14 cellular contexts compared by ENCODE assay signal in the genomic region with DNA sequence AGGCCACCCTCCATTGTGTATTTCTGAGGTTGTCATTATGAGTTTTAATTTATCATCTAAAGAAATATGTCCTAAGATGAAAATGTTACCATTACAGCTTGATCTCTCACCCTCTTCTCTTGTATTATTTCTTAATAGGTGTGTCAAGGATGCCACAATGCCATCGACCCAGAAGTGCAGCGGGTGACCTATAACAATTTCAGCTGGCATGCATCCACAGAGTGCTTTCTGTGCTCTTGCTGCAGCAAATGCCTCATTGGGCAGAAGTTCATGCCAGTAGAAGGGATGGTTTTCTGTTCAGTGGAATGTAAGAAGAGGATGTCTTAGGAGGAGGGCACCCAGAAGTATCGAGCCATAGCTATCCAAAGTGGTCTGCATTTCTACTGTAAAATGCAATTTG. TPM values are rescaled to one million over a fixed set of nuclear protein-coding genes. Genes with fewer than 3 reads are reported as not detected.
DNase-seq lines count a peak whose midpoint lies in the region; ATAC-seq, FAIRE-seq and TF ChIP-seq lines count a peak whose summit lies in the region.
"Had no signal": no experiment of that assay in that cellular context is flagged by ENCODE, and none has a peak within 500 bp of the region (broad histone marks: within the 10 kb centered on the region; RNA-seq: fewer than 3 reads in every experiment).

No MANE protein-coding gene starts in this region.

- intact Hi-C loops in A673 (cut with micrococcal nuclease; ENCODE audit: unreplicated experiment), result no loop called here

- H3K4me3 ChIP-seq in A549, result no peak overlapping the region
- H3K4me3 ChIP-seq in A673 (ENCODE audit: low read depth, low read length, poor library complexity, severe bottlenecking), result no peak overlapping the region
- no peak overlapping the region for H3K4me3 ChIP-seq in RWPE2 (ENCODE audit: severe bottlenecking)
- H3K4me3 ChIP-seq in keratinocyte (ENCODE audit: control insufficient read depth in 2 of 3, extremely low read depth in 1 of 3, insufficient read depth in 2 of 3, low read depth in 1 of 3, low read length in 3 of 3), result no peak overlapping the region
- H3K4me3 ChIP-seq in osteoblast (ENCODE audit: insufficient read depth, low read length), result no peak overlapping the region
- H3K4me3 ChIP-seq in suprapubic skin, result no peak overlapping the region
- H3K4me3 ChIP-seq: BLaER1, GM12878 had no signal

- no peak for ATAC-seq in A549
- no peak for ATAC-seq in RWPE2 (ENCODE audit: low read depth)
- ATAC-seq: GM12878 had no signal

- H2AFZ ChIP-seq in keratinocyte (ENCODE audit: control insufficient read depth, low read length) (no peak overlapping the region), osteoblast (ENCODE audit: low read length) (no peak overlapping the region)

- FAIRE-seq in A549 (lab: Jason Lieb, UNC) (peak; percentile 72), keratinocyte (lab: Jason Lieb, UNC) (peak; percentile 32)
- FAIRE-seq: GM12878, GM18507 had no signal

- H3K4me2 ChIP-seq in A549 (no peak overlapping the region), keratinocyte (ENCODE audit: control insufficient read depth, extremely low read depth, insufficient read depth, low read depth, low read length) (no peak overlapping the region), osteoblast (ENCODE audit: insufficient read depth, low read length) (no peak overlapping the region)
- H3K4me2 ChIP-seq: BLaER1 had no signal

- WGBS in A549 (ENCODE audit: missing lambda C conversion rate), result 78% methylated on average over 3 of the region's 3 CpGs
- 75% methylated on average over 3 of the region's 3 CpGs for WGBS in suprapubic skin

- 0 out of 6 replicates have a peak overlapping the region, but pooled peaks of 1 of the 2 experiments have one; percentile 40 for H3K27ac ChIP-seq in A549
- peak overlapping the region; percentile 62 for H3K27ac ChIP-seq in A673 (ENCODE audit: low read depth, low read length, poor library complexity, severe bottlenecking)
- peak overlapping the region; percentile 98 for H3K27ac ChIP-seq in RWPE2 (ENCODE audit: poor library complexity, severe bottlenecking)
- H3K27ac ChIP-seq in keratinocyte (ENCODE audit: control insufficient read depth, insufficient read depth, low read length), result no peak overlapping the region
- no peak overlapping the region for H3K27ac ChIP-seq in osteoblast (ENCODE audit: low read depth, low read length)
- no peak overlapping the region for H3K27ac ChIP-seq in suprapubic skin
- H3K27ac ChIP-seq: BLaER1 had no signal

- H3K9me3 ChIP-seq in A549 (no peaks in the 10 kb centered on the region), A673 (ENCODE audit: low read depth, low read length, poor library complexity, severe bottlenecking) (no peaks in the 10 kb centered on the region), RWPE2 (ENCODE audit: severe bottlenecking) (no peaks in the 10 kb centered on the region), keratinocyte (ENCODE audit: control insufficient read depth, low read depth, low read length) (no peaks in the 10 kb centered on the region), osteoblast (ENCODE audit: low read depth, low read length) (no peaks in the 10 kb centered on the region), suprapubic skin (no peaks in the 10 kb centered on the region)
- H3K9me3 ChIP-seq: BLaER1 had no signal

- H3K27me3 ChIP-seq in A673 (replicated peaks; ENCODE audit: insufficient read depth, low read depth, low read length, poor library complexity), result no peaks in the 10 kb centered on the region
- H3K27me3 ChIP-seq in RWPE2 (ENCODE audit: insufficient read depth, poor library complexity, severe bottlenecking), result no peaks in the 10 kb centered on the region
- H3K27me3 ChIP-seq in keratinocyte (ENCODE audit: control insufficient read depth, extremely low read depth, insufficient read depth, low read length), result no peaks in the 10 kb centered on the region
- no peaks in the 10 kb centered on the region for H3K27me3 ChIP-seq in osteoblast (ENCODE audit: insufficient read depth, low read length)
- H3K27me3 ChIP-seq in suprapubic skin, result no peaks in the 10 kb centered on the region
- H3K27me3 ChIP-seq: BLaER1 had no signal

- TF ChIP-seq POLR2A in A549 (IDR thresholded peaks at IDR 0.05; ENCODE audit: low read length) (no peak), suprapubic skin (IDR thresholded peaks at IDR 0.05) (no peak)

- POLR2A ChIA-PET in A549 (lab: Yijun Ruan, JAX), result interaction anchor here (3.8 kb wide), 1 partner anchor 270 kb away, joined by 31 read pairs; no protein-coding TSS in a partner anchor
- POLR2A ChIA-PET in A673 (lab: Charles Lee; ENCODE audit: low non-redundant PET), result no interaction called here

- H3K9me1 ChIP-seq in keratinocyte (ENCODE audit: control insufficient read depth, extremely low read depth, insufficient read depth, low read length), result no peaks in the 10 kb centered on the region

- DNase-seq in A549 (ENCODE audit: low read depth in 1 of 2, low spot score in 1 of 2), result no peak
- no peak for DNase-seq in A673 (ENCODE audit: low spot score)
- DNase-seq in RWPE2 (ENCODE audit: low spot score), result no peak
- no peak for DNase-seq in keratinocyte (ENCODE audit: low read depth, low spot score)
- DNase-seq in osteoblast (ENCODE audit: insufficient read length, low spot score, missing footprints), result no peak
- DNase-seq in stimulated activated CD4-positive, alpha-beta T cell treated with anti-CD3 and anti-CD28 coated beads, Interleukin-12 subunit alpha, Interleukin-12 subunit beta, amount 100 ng/mL, for 4 hours, result no peak
- no peak for DNase-seq in suprapubic skin (ENCODE audit: low spot score in 2 of 2)
- DNase-seq: AML-193, Calu3, DMS 273 treated with DMSO at 0.1 percent for 48 hours, HCEC 1CT had no signal

- no peak overlapping the region for H3K9ac ChIP-seq in keratinocyte (ENCODE audit: control insufficient read depth, extremely low read depth, insufficient read depth, low read length)
- H3K9ac ChIP-seq: BLaER1 had no signal

- H3K79me2 ChIP-seq in keratinocyte (ENCODE audit: control insufficient read depth, insufficient read depth, low read length) (peaks cover 6% of the 10 kb centered on the region), osteoblast (ENCODE audit: insufficient read depth, low read length) (no peaks in the 10 kb centered on the region)

- TF ChIP-seq EP300 in A549 (IDR thresholded peaks at IDR 0.05) (no peak), suprapubic skin (IDR thresholded peaks at IDR 0.05) (no peak)

- no peaks in the 10 kb centered on the region for H4K20me1 ChIP-seq in keratinocyte (ENCODE audit: control insufficient read depth, extremely low read depth, insufficient read depth, low read length)
- H4K20me1 ChIP-seq in osteoblast (ENCODE audit: insufficient read depth, low read length), result no peaks in the 10 kb centered on the region
- H4K20me1 ChIP-seq: BLaER1 had no signal

- BruUV-seq in A673 (replicated peaks; lab: Mats Ljungman, UMichigan), result no TSS peak

- dilution Hi-C loops in keratinocyte (cut with MboI; ENCODE audit: extremely low pct_ligation_motif_present, low sequenced_read_pairs), result loop anchor here (25.0 kb wide), 1 partner anchor 255 kb away; no protein-coding TSS in a partner anchor

- TF ChIP-seq RAD21 in A549 (conservative IDR thresholded peaks at IDR 0.05 in 1 of 2, IDR thresholded peaks at IDR 0.05 in 1 of 2), result no peak

- H3K36me3 ChIP-seq in A673 (ENCODE audit: insufficient read depth, low read length, poor library complexity, severe bottlenecking) (peaks cover 56% of the 10 kb centered on the region), RWPE2 (ENCODE audit: low read depth) (peaks cover 61% of the 10 kb centered on the region), keratinocyte (ENCODE audit: control insufficient read depth in 2 of 2, extremely low read depth in 1 of 2, insufficient read depth in 2 of 2, low read length in 2 of 2) (peaks cover 12 to 19% of the 10 kb centered on the region in 2 experiments), osteoblast (ENCODE audit: insufficient read depth, low read length) (peaks cover 12% of the 10 kb centered on the region), suprapubic skin (peaks cover 14% of the 10 kb centered on the region)
- H3K36me3 ChIP-seq: BLaER1 had no signal

- CTCF ChIA-PET in A549 (lab: Yijun Ruan, JAX) (interaction anchor here (0.6 to 6.0 kb wide), 20 partner anchors 9 to 553 kb away, joined by 3 to 108 read pairs (median 4); no protein-coding TSS in a partner anchor), A673 (lab: Charles Lee) (no interaction called here)

- no peak for TF ChIP-seq CTCF in A549 (IDR thresholded peaks at IDR 0.05)
- no peak for TF ChIP-seq CTCF in A673 (conservative IDR thresholded peaks at IDR 0.05; ENCODE audit: low read depth, low read length)
- no peak for TF ChIP-seq CTCF in RWPE2 (IDR thresholded peaks at IDR 0.05; ENCODE audit: poor library complexity, severe bottlenecking)
- TF ChIP-seq CTCF in keratinocyte (optimal IDR thresholded peaks at IDR 0.05 in 1 of 3, IDR thresholded peaks at IDR 0.05 in 1 of 3, conservative IDR thresholded peaks at IDR 0.05 in 1 of 3; ENCODE audit: extremely low read depth in 1 of 3, insufficient read depth in 2 of 3, low read length in 3 of 3), result no peak
- TF ChIP-seq CTCF in osteoblast (IDR thresholded peaks at IDR 0.05; ENCODE audit: extremely low read depth, low read depth, low read length), result no peak
- no peak for TF ChIP-seq CTCF in suprapubic skin (IDR thresholded peaks at IDR 0.05)

- H3K4me1 ChIP-seq in A549, result peaks cover 32% of the 10 kb centered on the region
- H3K4me1 ChIP-seq in A673 (ENCODE audit: insufficient read depth, low read length, poor library complexity, severe bottlenecking), result peaks cover 36% of the 10 kb centered on the region
- H3K4me1 ChIP-seq in RWPE2 (ENCODE audit: insufficient read depth, poor library complexity, severe bottlenecking), result peaks cover 23% of the 10 kb centered on the region
- peaks cover 17% of the 10 kb centered on the region for H3K4me1 ChIP-seq in keratinocyte (ENCODE audit: control insufficient read depth, extremely low read depth, insufficient read depth, low read length)
- peaks cover 18% of the 10 kb centered on the region for H3K4me1 ChIP-seq in osteoblast (ENCODE audit: insufficient read depth, low read length)
- peaks cover 8% of the 10 kb centered on the region for H3K4me1 ChIP-seq in suprapubic skin
- H3K4me1 ChIP-seq: BLaER1 had no signal

RNA-seq across cellular contexts. Expression of a gene that starts 46.8 kb away (rescaled TPM):
- 127 and 134 TPM in 2 replicates for polyA plus RNA-seq in A549 (2011; rRNA removed)
- 33.6 and 33.9 TPM in 2 replicates for polyA plus RNA-seq in A549 (2012; cell fraction: cytosol; rRNA removed)
- polyA plus RNA-seq in A549 (2012; cell fraction: nucleus; rRNA removed), result 45.5 and 65.3 TPM in 2 replicates
- polyA plus RNA-seq in A549 (2017; fragmentation: RNase III; extraction: RNeasy Plus Mini Kit Qiagen cat#74134 plus additional on column Dnase treatment), result 43.0 to 46.6 TPM (median 45.9 TPM) in 3 replicates
- 74.8 and 76.6 TPM in 2 replicates for polyA minus RNA-seq in A549 (2011; rRNA and poly(A)+ RNA removed)
- 115 and 121 TPM in 2 replicates for total RNA-seq in A673 (2021)
- 142 to 187 TPM (median 173 TPM) in 3 replicates for polyA plus RNA-seq in keratinocyte
- 123 TPM for polyA plus RNA-seq in keratinocyte (2011; ENCODE audit: low read depth)
- polyA plus RNA-seq in keratinocyte (2011; cell fraction: cytosol; rRNA removed), result 103 and 173 TPM in 2 replicates
- polyA plus RNA-seq in keratinocyte (2011; cell fraction: nucleus; rRNA removed), result 185 and 224 TPM in 2 replicates
- polyA plus RNA-seq in keratinocyte (2012; ENCODE audit: low replicate concordance), result 78.6 and 92.7 TPM in 2 replicates
- 78.7 to 141 TPM (median 137 TPM) in 3 replicates for polyA minus RNA-seq in keratinocyte
- polyA minus RNA-seq in keratinocyte (2011; cell fraction: cytosol; rRNA and poly(A)+ RNA removed), result 104 TPM
- 112 and 181 TPM in 2 replicates for polyA minus RNA-seq in keratinocyte (2011; cell fraction: nucleus; rRNA and poly(A)+ RNA removed)
- total RNA-seq in osteoblast, result 99.2 and 124 TPM in 2 replicates
- 10 to 100 TPM; 44.3 to 66.0 (median 57.5) TPM for total RNA-seq in suprapubic skin

Comparison
In these comparisons a context has a peak if more than half of its experiments do, and no peak if none do; other contexts are left out.
1. H3K27ac ChIP-seq: peak in A673 (single experiment) and RWPE2 (single experiment); none in keratinocyte (single experiment), osteoblast (single experiment) and suprapubic skin (single experiment).